Comparison of ENCODE assay signal across 8 cellular contexts in the genomic region with DNA sequence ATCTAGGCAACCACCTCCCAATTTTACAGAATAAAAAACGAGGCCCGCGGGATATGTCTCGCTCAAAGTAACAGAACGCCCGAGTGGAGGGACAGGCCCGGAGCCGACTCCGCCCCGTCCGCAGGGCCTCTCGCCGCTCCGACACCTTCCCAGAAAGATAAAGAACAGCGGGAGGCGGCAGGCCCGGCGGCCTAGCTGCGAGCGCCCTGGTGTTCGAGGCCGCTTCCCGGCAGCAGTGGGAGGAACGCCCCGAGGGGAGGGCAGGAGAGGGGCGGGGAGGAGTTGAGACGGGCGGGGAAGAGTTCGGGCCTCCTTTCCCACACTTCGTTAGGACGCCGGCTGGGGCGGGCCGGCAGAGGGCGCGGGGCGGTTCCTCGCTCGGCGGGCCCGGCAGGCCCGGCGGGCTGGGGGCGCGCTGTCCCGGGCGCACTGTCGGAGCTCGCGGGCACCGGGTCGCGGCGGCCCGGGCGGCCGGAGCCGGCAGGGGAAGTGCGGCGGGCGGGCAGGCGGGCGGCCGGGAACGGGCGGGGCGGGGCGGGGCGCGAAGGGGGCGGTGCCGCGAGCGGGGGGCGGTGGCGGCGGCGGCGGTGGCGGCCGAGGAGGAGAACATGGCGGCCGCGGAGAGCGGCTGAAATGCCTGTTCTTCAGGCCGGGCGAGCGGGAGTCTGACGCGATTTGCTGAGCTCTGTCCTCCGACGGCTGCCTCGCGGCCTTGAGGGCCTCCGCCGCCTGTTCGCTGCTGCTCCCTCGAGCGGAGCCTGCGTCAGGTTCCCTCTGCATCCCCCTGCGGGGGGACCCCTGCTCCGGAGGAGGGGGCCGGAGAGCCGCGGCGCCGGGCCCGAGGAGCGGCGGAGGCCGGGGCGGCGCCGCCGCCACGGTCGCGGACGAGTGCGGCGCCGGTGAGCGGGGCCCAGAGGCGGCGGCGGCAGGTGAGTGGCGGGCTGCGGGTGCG. TPM values are rescaled to one million over a fixed set of nuclear protein-coding genes. Genes with fewer than 3 reads are reported as not detected.
DNase-seq lines count a peak whose midpoint lies in the region; ATAC-seq and TF ChIP-seq lines count a peak whose summit lies in the region.

A gene (plus strand): TSS at position 581 of the 952 bp plus-strand sequence. CDS start 167,424 bp downstream, outside the sequence.

- H3K4me1 Mint-ChIP-seq in Caco-2 (ENCODE audit: low read depth, unreplicated experiment) (peaks cover 53% of the 10 kb centered on the region), endodermal cell (peaks cover 35% of the 10 kb centered on the region)

- CTCF ChIA-PET in Caco-2 (lab: Charles Lee), result interaction anchor here (0.6 to 1.2 kb wide), 3 partner anchors 24 to 251 kb away, joined by 3 read pairs; no protein-coding TSS in a partner anchor

- peak within 1 kb of the TSS; percentile 96 for H3K4me3 ChIP-seq in Caco-2 (ENCODE audit: low read depth, low read length)
- peak within 1 kb of the TSS; percentile 81 for H3K4me3 ChIP-seq in endodermal cell (ENCODE audit: low read length)

- H3K9me3 ChIP-seq in Caco-2 (no peaks in the 10 kb centered on the region), endodermal cell (ENCODE audit: control insufficient read depth, low read length) (no peaks in the 10 kb centered on the region)

- H3K4me1 ChIP-seq in Caco-2, result peaks cover 43% of the 10 kb centered on the region
- H3K4me1 ChIP-seq in endodermal cell (ENCODE audit: control insufficient read depth, insufficient read depth, low read length), result no peaks in the 10 kb centered on the region

- H3K27me3 ChIP-seq in Caco-2 (replicated peaks; ENCODE audit: control insufficient read depth, insufficient read depth, low read length) (no peaks in the 10 kb centered on the region), endodermal cell (ENCODE audit: control insufficient read depth, insufficient read depth, low read length, poor library complexity, severe bottlenecking) (peaks cover 21% of the 10 kb centered on the region)

- peak within 1 kb of the TSS; percentile 90 for H3K27ac ChIP-seq in endodermal cell (ENCODE audit: low read depth, low read length)

- BruUV-seq in Caco-2 (replicated peaks; lab: Mats Ljungman, UMichigan), result no TSS peak

- intact Hi-C loops in Caco-2 (cut with micrococcal nuclease; ENCODE audit: unreplicated experiment), result loop anchor here (1.0 to 2.0 kb wide), 3 partner anchors 24 to 302 kb away; a partner anchor contains a TSS

- peaks cover 9% of the 10 kb centered on the region for H3K36me3 Mint-ChIP-seq in Caco-2 (ENCODE audit: insufficient read depth, unreplicated experiment)
- H3K36me3 Mint-ChIP-seq in endodermal cell (ENCODE audit: low read depth), result no peaks in the 10 kb centered on the region

- peak within 1 kb of the TSS; percentile 36 for H3K9ac ChIP-seq in endodermal cell (ENCODE audit: extremely low read depth, low read length, poor library complexity, severe bottlenecking)

- WGBS in endodermal cell (ENCODE audit: insufficient coverage in 1 of 2, insufficient read length in 1 of 2), 2 experiments, result 0 to 1% methylated on average over 31 to 129 of the region's 129 CpGs

- peak within 1 kb of the TSS; percentile 69 for H3K27ac Mint-ChIP-seq in Caco-2 (ENCODE audit: unreplicated experiment)
- H3K27ac Mint-ChIP-seq in endodermal cell, result peak within 1 kb of the TSS; percentile 64

- peak; percentile 45 for ATAC-seq in GM21367 (IDR thresholded peaks at IDR 0.05; ENCODE audit: unreplicated experiment)

- DNase-seq in Caco-2 (peak; percentile 93), HUDEP-2 (lab: John Stamatoyannopoulos, UW; ENCODE audit: unreplicated experiment in 76 of 76) (peak in 75 of 76 experiments; percentile 41 to 95 (median 91)), NOMO-1 treated with dmso at 0.1 percent for 144 hours (lab: John Stamatoyannopoulos, UW; ENCODE audit: unreplicated experiment) (peak; percentile 91), endodermal cell (peak; percentile 98), midbrain (lab: John Stamatoyannopoulos, UW) (peak; percentile 77)
- DNase-seq in activated CD8-positive, alpha-beta memory T cell treated with anti-CD3 and anti-CD28 coated beads, Interleukin-2, amount 50 U/mL, for 1 hour (ENCODE audit: extremely low read depth), result peak; percentile 65
- peak; percentile 85 to 88 for DNase-seq in stimulated activated CD8-positive, alpha-beta memory T cell treated with anti-CD3 and anti-CD28 coated beads, Interleukin-15, amount 100 ng/mL, for 48 hours (ENCODE audit: low read depth in 2 of 2)

- POLR2A ChIA-PET in Caco-2 (lab: Charles Lee), result no interaction called here

- TF ChIP-seq CTCF in Caco-2 (IDR thresholded peaks at IDR 0.05; ENCODE audit: insufficient read depth in 1 of 2, low read depth in 1 of 2, low read length in 1 of 2, severe bottlenecking in 1 of 2, unreplicated experiment in 1 of 2), result peak; percentile 18 to 50
- peak; percentile 50 for TF ChIP-seq CTCF in endodermal cell (conservative IDR thresholded peaks at IDR 0.05)

- peak within 1 kb of the TSS; percentile 74 for H3K4me3 Mint-ChIP-seq in Caco-2 (ENCODE audit: unreplicated experiment)
- peak within 1 kb of the TSS; percentile 72 for H3K4me3 Mint-ChIP-seq in endodermal cell

- no peaks in the 10 kb centered on the region for H3K9me3 Mint-ChIP-seq in Caco-2 (ENCODE audit: unreplicated experiment)
- no peaks in the 10 kb centered on the region for H3K9me3 Mint-ChIP-seq in endodermal cell

- no peaks in the 10 kb centered on the region for H3K27me3 Mint-ChIP-seq in Caco-2 (ENCODE audit: insufficient read depth, unreplicated experiment)
- H3K27me3 Mint-ChIP-seq in endodermal cell (ENCODE audit: insufficient read depth), result peaks cover 36% of the 10 kb centered on the region

- H3K36me3 ChIP-seq in Caco-2 (ENCODE audit: control insufficient read depth, insufficient read depth, low read length) (no peaks in the 10 kb centered on the region), endodermal cell (ENCODE audit: control insufficient read depth, insufficient read depth, low read length) (no peaks in the 10 kb centered on the region)

RNA-seq across cellular contexts. Expression of the gene that starts here (rescaled TPM):
- total RNA-seq in Caco-2 (2022), result 34.7 and 37.1 TPM in 2 replicates
- 10 to 100 TPM; 20.1 to 22.6 TPM for total RNA-seq in endodermal cell
- polyA plus RNA-seq in endodermal cell (2013, experiment 1 of 2), result 16.3 TPM
- 16.4 TPM for polyA plus RNA-seq in endodermal cell (2013, experiment 2 of 2)

Comparison
In these comparisons a context has a peak if more than half of its experiments do, and no peak if none do; other contexts are left out.
1. Peak in every context shown above with its lines: DNase-seq, ATAC-seq, H3K4me3 ChIP-seq and H3K27ac ChIP-seq.